16 cellular contexts compared by ENCODE assay signal in genomic region chr16:19507882-19508281, GRCh38. TPM values are rescaled to one million over a fixed set of nuclear protein-coding genes. Genes with fewer than 3 reads are reported as not detected.
DNase-seq lines count a peak whose midpoint lies in the region; ATAC-seq and TF ChIP-seq lines count a peak whose summit lies in the region.
"Had no signal": no experiment of that assay in that cellular context is flagged by ENCODE, and none has a peak within 500 bp of the region (broad histone marks: within the 10 kb centered on the region; RNA-seq: fewer than 3 reads in every experiment).

No MANE protein-coding gene starts in this region.

- no peak for TF ChIP-seq CTCF in activated CD8-positive, alpha-beta T cell treated with anti-CD3 and anti-CD28 coated beads for 36 hours (IDR thresholded peaks at IDR 0.05)
- no peak for TF ChIP-seq CTCF in esophagus muscularis mucosa (IDR thresholded peaks at IDR 0.05)
- TF ChIP-seq CTCF in mucosa of descending colon (IDR thresholded peaks at IDR 0.05), result no peak
- TF ChIP-seq CTCF in upper lobe of right lung (IDR thresholded peaks at IDR 0.05), result no peak
- TF ChIP-seq CTCF in GM20000 (IDR thresholded peaks at IDR 0.05; ENCODE audit: extremely low read depth, missing control alignments), result no peak

- DNase-seq in activated CD8-positive, alpha-beta T cell treated with anti-CD3 and anti-CD28 coated beads, Interleukin-2, amount 10 ng/mL, durations not matched to agents 7 days and 5 days, result peak; percentile 12
- no peak for DNase-seq in activated CD8-positive, alpha-beta T cell treated with anti-CD3 and anti-CD28 coated beads for 36 hours
- DNase-seq in esophagus muscularis mucosa (ENCODE audit: extremely low spot score) (peak; percentile 77), mucosa of descending colon (no peak), upper lobe of right lung (no peak), GM20000 (ENCODE audit: low spot score) (no peak)
- DNase-seq: CD8-positive, alpha-beta T cell; COR-L47; DND-41; GF-D8 had no signal

- 94% methylated on average over 2 of the region's 2 CpGs for WGBS in esophagus muscularis mucosa

- H3K27ac ChIP-seq in esophagus muscularis mucosa (replicated peaks in 1 of 4), result no peak overlapping the region
- H3K27ac ChIP-seq in upper lobe of right lung, result no peak overlapping the region
- H3K27ac ChIP-seq: 22Rv1, HL-60 had no signal

- H3K27ac Mint-ChIP-seq in activated CD8-positive, alpha-beta T cell treated with anti-CD3 and anti-CD28 coated beads, Interleukin-2, amount 10 ng/mL, durations not matched to agents 7 days and 5 days, result no peak overlapping the region
- H3K27ac Mint-ChIP-seq in activated CD8-positive, alpha-beta T cell treated with anti-CD3 and anti-CD28 coated beads for 36 hours, result no peak overlapping the region
- H3K27ac Mint-ChIP-seq: CD8-positive, alpha-beta T cell had no signal

- no peaks in the 10 kb centered on the region for H3K27me3 Mint-ChIP-seq in activated CD8-positive, alpha-beta T cell treated with anti-CD3 and anti-CD28 coated beads, Interleukin-2, amount 10 ng/mL, durations not matched to agents 7 days and 5 days (ENCODE audit: low read depth)
- no peaks in the 10 kb centered on the region for H3K27me3 Mint-ChIP-seq in activated CD8-positive, alpha-beta T cell treated with anti-CD3 and anti-CD28 coated beads for 36 hours

- H3K4me3 ChIP-seq in esophagus muscularis mucosa (no peak overlapping the region), mucosa of descending colon (no peak overlapping the region), upper lobe of right lung (no peak overlapping the region)
- H3K4me3 ChIP-seq: HAP-1 had no signal

- no peak for TF ChIP-seq EP300 in esophagus muscularis mucosa (IDR thresholded peaks at IDR 0.05)

- peaks cover 7% of the 10 kb centered on the region for H3K4me1 Mint-ChIP-seq in activated CD8-positive, alpha-beta T cell treated with anti-CD3 and anti-CD28 coated beads, Interleukin-2, amount 10 ng/mL, durations not matched to agents 7 days and 5 days (ENCODE audit: low read depth)
- no peaks in the 10 kb centered on the region for H3K4me1 Mint-ChIP-seq in activated CD8-positive, alpha-beta T cell treated with anti-CD3 and anti-CD28 coated beads for 36 hours (ENCODE audit: low read depth)

- H3K27me3 ChIP-seq in esophagus muscularis mucosa (no peaks in the 10 kb centered on the region), upper lobe of right lung (no peaks in the 10 kb centered on the region)

- ATAC-seq in activated CD8-positive, alpha-beta T cell treated with anti-CD3 and anti-CD28 coated beads, Interleukin-2, amount 10 ng/mL, durations not matched to agents 7 days and 5 days, result no peak
- ATAC-seq in activated CD8-positive, alpha-beta T cell treated with anti-CD3 and anti-CD28 coated beads for 36 hours, result no peak
- ATAC-seq in mucosa of descending colon, result peak; percentile 37
- ATAC-seq in upper lobe of right lung, result peak; percentile 32
- no peak for ATAC-seq in GM21515 (IDR thresholded peaks at IDR 0.05; ENCODE audit: unreplicated experiment)
- no peak for ATAC-seq in HG02610 (IDR thresholded peaks at IDR 0.05; ENCODE audit: unreplicated experiment)
- ATAC-seq: CD8-positive, alpha-beta T cell had no signal

- POLR2A ChIA-PET in activated CD8-positive, alpha-beta T cell treated with anti-CD3 and anti-CD28 coated beads, Interleukin-2, amount 10 ng/mL, durations not matched to agents 7 days and 5 days (lab: Charles Lee), result interaction anchor here (1.1 kb wide), 1 partner anchor 12 kb away, joined by 6 read pairs; no protein-coding TSS in a partner anchor
- POLR2A ChIA-PET in activated CD8-positive, alpha-beta T cell treated with anti-CD3 and anti-CD28 coated beads for 36 hours (lab: Charles Lee), result no interaction called here

- no peak for TF ChIP-seq POLR2A in esophagus muscularis mucosa (IDR thresholded peaks at IDR 0.05; ENCODE audit: low read depth)

- H3K36me3 Mint-ChIP-seq in activated CD8-positive, alpha-beta T cell treated with anti-CD3 and anti-CD28 coated beads, Interleukin-2, amount 10 ng/mL, durations not matched to agents 7 days and 5 days (ENCODE audit: low read depth), result peaks cover 39% of the 10 kb centered on the region
- H3K36me3 Mint-ChIP-seq in activated CD8-positive, alpha-beta T cell treated with anti-CD3 and anti-CD28 coated beads for 36 hours (ENCODE audit: low read depth), result peaks cover 30% of the 10 kb centered on the region

- H3K9me3 Mint-ChIP-seq in activated CD8-positive, alpha-beta T cell treated with anti-CD3 and anti-CD28 coated beads, Interleukin-2, amount 10 ng/mL, durations not matched to agents 7 days and 5 days (ENCODE audit: insufficient read depth), result no peaks in the 10 kb centered on the region
- H3K9me3 Mint-ChIP-seq in activated CD8-positive, alpha-beta T cell treated with anti-CD3 and anti-CD28 coated beads for 36 hours, result no peaks in the 10 kb centered on the region
- H3K9me3 Mint-ChIP-seq: CD8-positive, alpha-beta T cell had no signal

- CTCF ChIA-PET in activated CD8-positive, alpha-beta T cell treated with anti-CD3 and anti-CD28 coated beads, Interleukin-2, amount 10 ng/mL, durations not matched to agents 7 days and 5 days (lab: Charles Lee), result no interaction called here
- CTCF ChIA-PET in activated CD8-positive, alpha-beta T cell treated with anti-CD3 and anti-CD28 coated beads for 36 hours (lab: Charles Lee), result interaction anchor here (2.1 kb wide), 1 partner anchor 421 kb away, joined by 6 read pairs; no protein-coding TSS in a partner anchor

- intact Hi-C loops in activated CD8-positive, alpha-beta T cell treated with anti-CD3 and anti-CD28 coated beads for 36 hours (cut with micrococcal nuclease), result no loop called here
- intact Hi-C loops in esophagus muscularis mucosa (cut with DNase I), result no loop called here
- intact Hi-C loops in mucosa of descending colon (cut with DNase I, micrococcal nuclease), result no loop called here
- intact Hi-C loops in upper lobe of right lung (cut with DNase I), result no loop called here

- peaks cover 37 to 87% (median 60%) of the 10 kb centered on the region in 4 donors for H3K36me3 ChIP-seq in esophagus muscularis mucosa
- peaks cover 19% of the 10 kb centered on the region for H3K36me3 ChIP-seq in mucosa of descending colon (ENCODE audit: low read depth)
- H3K36me3 ChIP-seq in upper lobe of right lung, result peaks cover 82% of the 10 kb centered on the region

- H3K4me3 Mint-ChIP-seq in activated CD8-positive, alpha-beta T cell treated with anti-CD3 and anti-CD28 coated beads, Interleukin-2, amount 10 ng/mL, durations not matched to agents 7 days and 5 days, result no peak overlapping the region
- H3K4me3 Mint-ChIP-seq in activated CD8-positive, alpha-beta T cell treated with anti-CD3 and anti-CD28 coated beads for 36 hours, result no peak overlapping the region
- H3K4me3 Mint-ChIP-seq: CD14-positive monocyte; CD8-positive, alpha-beta T cell had no signal

- H3K9me3 ChIP-seq in esophagus muscularis mucosa, result no peaks in the 10 kb centered on the region
- H3K9me3 ChIP-seq in mucosa of descending colon, result no peaks in the 10 kb centered on the region
- H3K9me3 ChIP-seq in upper lobe of right lung, result no peaks in the 10 kb centered on the region
- H3K9me3 ChIP-seq: HAP-1 had no signal

- H3K4me1 ChIP-seq in esophagus muscularis mucosa (peaks cover 0 to 14% (median 9%) of the 10 kb centered on the region in 4 donors), mucosa of descending colon (ENCODE audit: low read depth) (no peaks in the 10 kb centered on the region), upper lobe of right lung (no peaks in the 10 kb centered on the region)
- H3K4me1 ChIP-seq: HAP-1 had no signal

RNA-seq across cellular contexts. Expression of gene GDE1, which starts 14.0 kb away (rescaled TPM):
- 10 to 100 TPM; 19.7 to 25.9 TPM for total RNA-seq in activated CD8-positive, alpha-beta T cell treated with anti-CD3 and anti-CD28 coated beads, Interleukin-2, amount 10 ng/mL, durations not matched to agents 7 days and 5 days
- total RNA-seq in activated CD8-positive, alpha-beta T cell treated with anti-CD3 and anti-CD28 coated beads for 36 hours, result 10 to 100 TPM; 20.0 TPM
- total RNA-seq in esophagus muscularis mucosa (100 to 1,000 TPM in 3 of 4 donors, 10 to 100 TPM in 1; 90.9 to 124 (median 109) TPM), mucosa of descending colon (100 to 1,000 TPM in 2 of 3 donors, 10 to 100 TPM in 1; 90.5 to 125 (median 106) TPM), upper lobe of right lung (75.3 TPM)

RNA-seq across cellular contexts. Expression of gene CCP110, which starts 15.9 kb away (rescaled TPM):
- total RNA-seq in activated CD8-positive, alpha-beta T cell treated with anti-CD3 and anti-CD28 coated beads, Interleukin-2, amount 10 ng/mL, durations not matched to agents 7 days and 5 days, result 10 to 100 TPM; 33.7 to 36.7 TPM
- total RNA-seq in activated CD8-positive, alpha-beta T cell treated with anti-CD3 and anti-CD28 coated beads for 36 hours, result 10 to 100 TPM; 24.2 to 25.8 TPM
- total RNA-seq in esophagus muscularis mucosa (10 to 100 TPM; 14.0 to 16.1 (median 15.1) TPM), mucosa of descending colon (10 to 100 TPM in 1 of 3 donors, 1 to 10 TPM in 2; 9.0 to 22.5 (median 9.6) TPM), upper lobe of right lung (16.6 TPM)

RNA-seq across cellular contexts. Expression of gene VPS35L, which starts 47.6 kb away (rescaled TPM):
- 10 to 100 TPM; 61.5 to 65.1 TPM for total RNA-seq in activated CD8-positive, alpha-beta T cell treated with anti-CD3 and anti-CD28 coated beads, Interleukin-2, amount 10 ng/mL, durations not matched to agents 7 days and 5 days
- 10 to 100 TPM; 32.1 to 34.8 TPM for total RNA-seq in activated CD8-positive, alpha-beta T cell treated with anti-CD3 and anti-CD28 coated beads for 36 hours
- total RNA-seq in esophagus muscularis mucosa (10 to 100 TPM; 35.5 to 47.0 (median 38.1) TPM), mucosa of descending colon (10 to 100 TPM; 47.2 to 61.7 (median 61.4) TPM), upper lobe of right lung (51.9 TPM)

Comparison
In these comparisons a context has a peak if more than half of its experiments do, and no peak if none do; other contexts are left out.
1. DNase-seq: peak in activated CD8-positive, alpha-beta T cell treated with anti-CD3 and anti-CD28 coated beads, Interleukin-2, amount 10 ng/mL, durations not matched to agents 7 days and 5 days (single experiment) and esophagus muscularis mucosa (single experiment); none in activated CD8-positive, alpha-beta T cell treated with anti-CD3 and anti-CD28 coated beads for 36 hours (single experiment), mucosa of descending colon (0 of 3), upper lobe of right lung (single experiment) and GM20000 (single experiment).
2. ATAC-seq: peak in mucosa of descending colon (single experiment) and upper lobe of right lung (single experiment); none in activated CD8-positive, alpha-beta T cell treated with anti-CD3 and anti-CD28 coated beads, Interleukin-2, amount 10 ng/mL, durations not matched to agents 7 days and 5 days (single experiment), activated CD8-positive, alpha-beta T cell treated with anti-CD3 and anti-CD28 coated beads for 36 hours (single experiment), GM21515 (single experiment) and HG02610 (single experiment).